Comparison of ENCODE assay signal across 19 cellular contexts in the genomic region with DNA sequence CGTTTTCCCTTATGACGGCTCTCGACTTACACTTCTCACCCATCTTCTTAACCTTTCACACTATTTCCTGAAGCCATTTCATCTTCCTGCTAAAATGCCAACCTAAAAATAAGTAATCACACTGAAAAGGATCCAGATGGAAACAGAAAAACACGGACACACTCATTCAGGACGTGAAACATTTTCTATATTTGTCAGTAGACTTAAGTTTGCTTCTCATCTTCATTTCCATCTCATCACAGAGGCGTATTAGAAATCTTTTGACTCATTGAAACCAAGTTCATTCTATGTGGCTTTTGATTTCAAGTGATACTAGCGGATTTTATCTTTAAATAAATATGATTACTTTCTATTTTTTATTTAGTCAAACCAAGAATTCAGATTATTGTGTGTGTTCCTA. TPM values are rescaled to one million over a fixed set of nuclear protein-coding genes. Genes with fewer than 3 reads are reported as not detected.
A peak's percentile ranks its signal among the peaks of the same experiment; 100 is the strongest.
DNase-seq lines count a peak whose midpoint lies in the region; ATAC-seq and TF ChIP-seq lines count a peak whose summit lies in the region.
"Had no signal": no experiment of that assay in that cellular context is flagged by ENCODE, and none has a peak within 500 bp of the region (broad histone marks: within the 10 kb centered on the region; RNA-seq: fewer than 3 reads in every experiment).

No MANE protein-coding gene starts in this region.

- no peaks in the 10 kb centered on the region for H3K36me3 Mint-ChIP-seq in activated T-cell treated with anti-CD3 and anti-CD28 coated beads, Interleukin-2, amount 50 U/mL, for 24 hours (ENCODE audit: low read depth)
- H3K36me3 Mint-ChIP-seq in activated naive CD8-positive, alpha-beta T cell treated with anti-CD3 and anti-CD28 coated beads, Interleukin-2, amount 50 U/mL, for 24 hours (ENCODE audit: low read depth), result no peaks in the 10 kb centered on the region
- H3K36me3 Mint-ChIP-seq in activated naive CD8-positive, alpha-beta T cell treated with anti-CD3 and anti-CD28 coated beads for 36 hours, result no peaks in the 10 kb centered on the region
- H3K36me3 Mint-ChIP-seq in activated T-helper 17 cell treated with anti-CD3 and anti-CD28 coated beads, Interleukin-2, amount 50 U/mL, for 72 hours (ENCODE audit: low read depth), result no peaks in the 10 kb centered on the region
- H3K36me3 Mint-ChIP-seq: CD14-positive monocyte; CD4-positive, alpha-beta memory T cell had no signal

- intact Hi-C loops in psoas muscle (cut with DNase I), result no loop called here

- H3K4me1 ChIP-seq in psoas muscle, result peaks cover 15% of the 10 kb centered on the region
- H3K4me1 ChIP-seq: BLaER1 had no signal

- H3K4me3 ChIP-seq in psoas muscle, result no peak overlapping the region
- H3K4me3 ChIP-seq: BLaER1 had no signal

- peaks cover 29% of the 10 kb centered on the region for H3K27me3 Mint-ChIP-seq in activated T-cell treated with anti-CD3 and anti-CD28 coated beads, Interleukin-2, amount 50 U/mL, for 24 hours
- peaks cover 11% of the 10 kb centered on the region for H3K27me3 Mint-ChIP-seq in activated naive CD8-positive, alpha-beta T cell treated with anti-CD3 and anti-CD28 coated beads, Interleukin-2, amount 50 U/mL, for 24 hours
- H3K27me3 Mint-ChIP-seq in activated naive CD8-positive, alpha-beta T cell treated with anti-CD3 and anti-CD28 coated beads for 36 hours, result peaks cover 24% of the 10 kb centered on the region
- H3K27me3 Mint-ChIP-seq in activated T-helper 17 cell treated with anti-CD3 and anti-CD28 coated beads, Interleukin-2, amount 50 U/mL, for 72 hours, result peaks cover 32% of the 10 kb centered on the region

- peak overlapping the region; percentile 27 for H3K27ac Mint-ChIP-seq in activated T-cell treated with anti-CD3 and anti-CD28 coated beads, Interleukin-2, amount 50 U/mL, for 24 hours
- peak overlapping the region; percentile 21 for H3K27ac Mint-ChIP-seq in activated naive CD8-positive, alpha-beta T cell treated with anti-CD3 and anti-CD28 coated beads, Interleukin-2, amount 50 U/mL, for 24 hours
- no peak overlapping the region for H3K27ac Mint-ChIP-seq in activated naive CD8-positive, alpha-beta T cell treated with anti-CD3 and anti-CD28 coated beads for 36 hours
- peak overlapping the region; percentile 15 for H3K27ac Mint-ChIP-seq in activated T-helper 17 cell treated with anti-CD3 and anti-CD28 coated beads, Interleukin-2, amount 50 U/mL, for 72 hours
- H3K27ac Mint-ChIP-seq: CD14-positive monocyte; CD4-positive, alpha-beta memory T cell; HFFc6 had no signal

- H3K9me3 ChIP-seq in psoas muscle, result no peaks in the 10 kb centered on the region
- H3K9me3 ChIP-seq: BLaER1 had no signal

- peak; percentile 54 for ATAC-seq in activated naive CD8-positive, alpha-beta T cell treated with anti-CD3 and anti-CD28 coated beads, Interleukin-2, amount 50 U/mL, for 24 hours
- ATAC-seq in activated T-helper 17 cell treated with anti-CD3 and anti-CD28 coated beads, Interleukin-2, amount 50 U/mL, for 72 hours (replicated peaks), result peak; percentile 91
- ATAC-seq in psoas muscle, result peak; percentile 30 to 82 (median 60)
- ATAC-seq: HCT116 had no signal

- H3K4me3 Mint-ChIP-seq in activated T-cell treated with anti-CD3 and anti-CD28 coated beads, Interleukin-2, amount 50 U/mL, for 24 hours, result no peak overlapping the region
- H3K4me3 Mint-ChIP-seq in activated naive CD8-positive, alpha-beta T cell treated with anti-CD3 and anti-CD28 coated beads, Interleukin-2, amount 50 U/mL, for 24 hours, result no peak overlapping the region
- no peak overlapping the region for H3K4me3 Mint-ChIP-seq in activated naive CD8-positive, alpha-beta T cell treated with anti-CD3 and anti-CD28 coated beads for 36 hours
- peak overlapping the region; percentile 18 for H3K4me3 Mint-ChIP-seq in activated T-helper 17 cell treated with anti-CD3 and anti-CD28 coated beads, Interleukin-2, amount 50 U/mL, for 72 hours
- H3K4me3 Mint-ChIP-seq: CD14-positive monocyte; CD4-positive, alpha-beta memory T cell; HFFc6 had no signal

- H3K4me1 Mint-ChIP-seq in activated T-cell treated with anti-CD3 and anti-CD28 coated beads, Interleukin-2, amount 50 U/mL, for 24 hours (ENCODE audit: low read depth), result peaks cover 8% of the 10 kb centered on the region
- peaks cover 7% of the 10 kb centered on the region for H3K4me1 Mint-ChIP-seq in activated naive CD8-positive, alpha-beta T cell treated with anti-CD3 and anti-CD28 coated beads, Interleukin-2, amount 50 U/mL, for 24 hours
- H3K4me1 Mint-ChIP-seq in activated naive CD8-positive, alpha-beta T cell treated with anti-CD3 and anti-CD28 coated beads for 36 hours, result peaks cover 3% of the 10 kb centered on the region
- peaks cover 6% of the 10 kb centered on the region for H3K4me1 Mint-ChIP-seq in activated T-helper 17 cell treated with anti-CD3 and anti-CD28 coated beads, Interleukin-2, amount 50 U/mL, for 72 hours
- H3K4me1 Mint-ChIP-seq: CD14-positive monocyte; CD4-positive, alpha-beta memory T cell had no signal

- TF ChIP-seq CTCF in psoas muscle (IDR thresholded peaks at IDR 0.05), result no peak

- H3K36me3 ChIP-seq in psoas muscle (ENCODE audit: insufficient read depth in 1 of 2, low read depth in 1 of 2), result no peaks in the 10 kb centered on the region
- H3K36me3 ChIP-seq: BLaER1 had no signal

- 36 to 58% (median 37%) methylated on average over 7 of the region's 7 CpGs for WGBS in psoas muscle, 3 donors

- no peaks in the 10 kb centered on the region for H3K9me3 Mint-ChIP-seq in activated T-cell treated with anti-CD3 and anti-CD28 coated beads, Interleukin-2, amount 50 U/mL, for 24 hours
- H3K9me3 Mint-ChIP-seq in activated naive CD8-positive, alpha-beta T cell treated with anti-CD3 and anti-CD28 coated beads, Interleukin-2, amount 50 U/mL, for 24 hours, result peaks cover 4% of the 10 kb centered on the region
- H3K9me3 Mint-ChIP-seq in activated naive CD8-positive, alpha-beta T cell treated with anti-CD3 and anti-CD28 coated beads for 36 hours, result peaks cover 2% of the 10 kb centered on the region
- peaks cover 4% of the 10 kb centered on the region for H3K9me3 Mint-ChIP-seq in activated T-helper 17 cell treated with anti-CD3 and anti-CD28 coated beads, Interleukin-2, amount 50 U/mL, for 72 hours
- H3K9me3 Mint-ChIP-seq: HFFc6 had no signal

- H3K27ac ChIP-seq in psoas muscle, result peak overlapping the region; percentile 54
- H3K27ac ChIP-seq: BLaER1 had no signal

- no peak for DNase-seq in activated T-cell treated with anti-CD3 and anti-CD28 coated beads, Interleukin-2, amount 50 U/mL, for 24 hours
- no peak for DNase-seq in activated T-cell treated with anti-CD3 and anti-CD28 coated beads, Interleukin-2, amount 50 U/mL, for 48 hours
- DNase-seq in activated naive CD8-positive, alpha-beta T cell treated with anti-CD3 and anti-CD28 coated beads, Interleukin-2, amount 50 U/mL, for 24 hours, result no peak
- DNase-seq in activated naive CD8-positive, alpha-beta T cell treated with anti-CD3 and anti-CD28 coated beads for 36 hours, result no peak
- DNase-seq in psoas muscle, result no peak
- DNase-seq in Kasumi-1 (lab: John Stamatoyannopoulos, UW), result no peak
- no peak for DNase-seq in stimulated activated CD4-positive, alpha-beta T cell treated with anti-CD3 and anti-CD28 coated beads, Interleukin-15, amount 100 ng/mL, for 24 hours
- DNase-seq: 8988T; CD4-positive, alpha-beta memory T cell; DMS153; DMS79; GDM1; GOT3; H7; HFFc6 had no signal

- no peaks in the 10 kb centered on the region for H3K27me3 ChIP-seq in psoas muscle (ENCODE audit: insufficient read depth in 3 of 3, low read length in 2 of 3)
- H3K27me3 ChIP-seq: BLaER1 had no signal

RNA-seq across cellular contexts. Expression of gene DLG1, which starts 27.4 kb away (rescaled TPM):
- 10 to 100 TPM; 47.9 to 49.1 TPM for total RNA-seq in activated naive CD8-positive, alpha-beta T cell treated with anti-CD3 and anti-CD28 coated beads for 36 hours
- total RNA-seq in activated T-helper 17 cell treated with anti-CD3 and anti-CD28 coated beads, Interleukin-2, amount 50 U/mL, for 72 hours, result 10 to 100 TPM; 64.5 to 64.7 TPM
- total RNA-seq in psoas muscle, result 10 to 100 TPM; 51.3 to 57.6 (median 52.8) TPM
- polyA plus RNA-seq in psoas muscle, result 10 to 100 TPM; 16.1 to 42.8 (median 21.6) TPM
